8 cellular contexts compared by ENCODE assay signal in genomic region chr12:105279460-105280056, GRCh38. TPM values are rescaled to one million over a fixed set of nuclear protein-coding genes. Genes with fewer than 3 reads are reported as not detected.
DNase-seq lines count a peak whose midpoint lies in the region; ATAC-seq lines count a peak whose summit lies in the region.

No MANE protein-coding gene starts in this region.

- peak; percentile 53 for ATAC-seq in left ventricle myocardium superior
- no peak for ATAC-seq in GM18511 (IDR thresholded peaks at IDR 0.05; ENCODE audit: unreplicated experiment)
- ATAC-seq in HG03139 (IDR thresholded peaks at IDR 0.05; ENCODE audit: unreplicated experiment), result no peak

- intact Hi-C loops in left ventricle myocardium superior (cut with micrococcal nuclease), result no loop called here

- DNase-seq in NK-92 treated with Interleukin-12 subunit alpha and Interleukin-12 subunit beta, amount 100 ng/mL, for 24 hours (lab: John Stamatoyannopoulos, UW), result peak; percentile 5
- DNase-seq in NK-92 (lab: John Stamatoyannopoulos, UW; ENCODE audit: unreplicated experiment), result no peak
- peak; percentile 32 for DNase-seq in NCI-H774 (lab: John Stamatoyannopoulos, UW)
- peak; percentile 10 for DNase-seq in activated T-helper 9 cell treated with anti-CD3 and anti-CD28 coated beads, Interleukin-2, amount 50 U/mL, for 16 hours (ENCODE audit: low read depth)
- no peak for DNase-seq in left ventricle myocardium superior
- DNase-seq in stimulated activated CD4-positive, alpha-beta T cell treated with anti-CD3 and anti-CD28 coated beads, Interleukin-12 subunit alpha, Interleukin-12 subunit beta, amount 100 ng/mL, for 48 hours (ENCODE audit: low read depth in 2 of 3, low spot score in 1 of 3), result peak; percentile 1 to 48 (median 22)

RNA-seq across cellular contexts. Expression of gene APPL2, which starts 43.6 kb away (rescaled TPM):
- total RNA-seq in left ventricle myocardium superior, result 16.2 TPM

RNA-seq across cellular contexts. Expression of gene C12orf75, which starts 50.9 kb away (rescaled TPM):
- 1.8 TPM for total RNA-seq in left ventricle myocardium superior

Comparison
In these comparisons a context has a peak if more than half of its experiments do, and no peak if none do; other contexts are left out.
1. DNase-seq: peak in NK-92 treated with Interleukin-12 subunit alpha and Interleukin-12 subunit beta, amount 100 ng/mL, for 24 hours (single experiment), NCI-H774 (single experiment), activated T-helper 9 cell treated with anti-CD3 and anti-CD28 coated beads, Interleukin-2, amount 50 U/mL, for 16 hours (single experiment) and stimulated activated CD4-positive, alpha-beta T cell treated with anti-CD3 and anti-CD28 coated beads, Interleukin-12 subunit alpha, Interleukin-12 subunit beta, amount 100 ng/mL, for 48 hours (3 of 3); none in NK-92 (single experiment) and left ventricle myocardium superior (single experiment).